ENCODE assay signal across 8 cellular contexts in the genomic region with DNA sequence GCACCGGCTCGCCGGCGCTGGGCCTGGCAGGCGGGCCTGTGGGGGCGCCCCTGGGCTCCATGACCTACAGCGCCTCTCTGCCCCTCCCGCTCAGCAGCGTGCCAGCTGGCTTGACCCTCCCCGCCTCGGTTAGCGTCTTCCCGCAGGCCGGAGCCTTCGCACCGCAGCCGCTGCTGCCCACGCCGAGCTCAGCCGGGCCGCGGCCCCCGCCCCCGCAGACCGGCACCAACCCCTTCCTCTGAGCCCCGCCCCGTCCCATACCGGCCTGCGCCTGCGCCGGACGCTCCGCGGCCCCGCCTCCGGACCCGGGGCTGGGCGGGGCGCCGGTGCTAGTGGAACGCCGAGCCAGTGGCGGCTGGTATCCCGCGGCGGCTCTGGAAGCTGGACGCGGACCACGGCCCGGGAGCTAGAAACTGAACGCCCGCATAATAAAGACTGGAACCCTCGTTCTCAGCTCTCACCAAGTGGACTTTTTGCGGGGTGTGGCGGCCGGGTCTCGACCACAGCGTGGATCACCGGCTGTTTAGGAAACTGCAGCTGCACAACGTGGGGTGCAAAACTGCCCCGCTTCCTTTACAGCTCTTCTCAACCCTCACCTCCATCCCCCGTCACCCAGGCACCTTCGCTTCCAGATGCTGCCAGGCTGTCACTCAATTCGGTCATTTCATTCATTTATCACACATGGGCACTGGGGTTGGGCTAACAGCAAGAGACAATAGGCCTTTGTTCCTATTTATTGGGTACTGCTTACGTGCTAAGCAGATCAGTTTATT. TPM values are rescaled to one million over a fixed set of nuclear protein-coding genes. Genes with fewer than 3 reads are reported as not detected.
DNase-seq lines count a peak whose midpoint lies in the region; ATAC-seq and TF ChIP-seq lines count a peak whose summit lies in the region.

No MANE protein-coding gene starts in this region.

- H3K4me1 Mint-ChIP-seq in CD8-positive, alpha-beta T cell (ENCODE audit: low read depth), result peaks cover 17% of the 10 kb centered on the region
- peaks cover 7% of the 10 kb centered on the region for H3K4me1 Mint-ChIP-seq in endothelial cell (ENCODE audit: unreplicated experiment)

- no peaks in the 10 kb centered on the region for H3K9me3 Mint-ChIP-seq in CD8-positive, alpha-beta T cell
- no peaks in the 10 kb centered on the region for H3K9me3 Mint-ChIP-seq in endothelial cell (ENCODE audit: unreplicated experiment)

- H3K4me3 ChIP-seq in CD8-positive, alpha-beta T cell (ENCODE audit: low read depth, low read length), result peak overlapping the region; percentile 74

- no peaks in the 10 kb centered on the region for H3K36me3 Mint-ChIP-seq in CD8-positive, alpha-beta T cell
- no peaks in the 10 kb centered on the region for H3K36me3 Mint-ChIP-seq in endothelial cell (ENCODE audit: low read depth, unreplicated experiment)

- ATAC-seq in CD8-positive, alpha-beta T cell, result peak; percentile 86
- ATAC-seq in GM19438 (IDR thresholded peaks at IDR 0.05; ENCODE audit: low read depth, unreplicated experiment), result peak; percentile 68
- peak; percentile 45 for ATAC-seq in HG03558 (IDR thresholded peaks at IDR 0.05; ENCODE audit: extremely low read depth, unreplicated experiment)

- peaks cover 6% of the 10 kb centered on the region for H3K27me3 Mint-ChIP-seq in CD8-positive, alpha-beta T cell (ENCODE audit: low read depth)
- peaks cover 11% of the 10 kb centered on the region for H3K27me3 Mint-ChIP-seq in endothelial cell (ENCODE audit: unreplicated experiment)

- peak overlapping the region; percentile 70 for H3K27ac Mint-ChIP-seq in CD8-positive, alpha-beta T cell
- no peak overlapping the region for H3K27ac Mint-ChIP-seq in endothelial cell (ENCODE audit: unreplicated experiment)

- CTCF ChIA-PET in CD8-positive, alpha-beta T cell (lab: Charles Lee), result interaction anchor here (0.9 to 6.4 kb wide), 7 partner anchors 10 to 300 kb away, joined by 3 to 48 read pairs (median 6); a partner anchor contains a TSS

- no peaks in the 10 kb centered on the region for H3K27me3 ChIP-seq in CD8-positive, alpha-beta T cell (ENCODE audit: insufficient read depth, low read length)

- peak; percentile 52 to 89 (median 80) for DNase-seq in CD8-positive, alpha-beta T cell
- DNase-seq in NOMO-1 (lab: John Stamatoyannopoulos, UW; ENCODE audit: unreplicated experiment in 2 of 2) (peak; percentile 61 to 80), endothelial cell (ENCODE audit: low spot score) (peak; percentile 90), midbrain (lab: John Stamatoyannopoulos, UW) (peak; percentile 83)
- DNase-seq in activated CD8-positive, alpha-beta memory T cell treated with anti-CD3 and anti-CD28 coated beads, Interleukin-2, amount 50 U/mL, for 24 hours (ENCODE audit: extremely low read depth), result peak; percentile 51
- peak; percentile 72 to 78 for DNase-seq in stimulated activated CD8-positive, alpha-beta memory T cell treated with anti-CD3 and anti-CD28 coated beads, Interleukin-15, amount 100 ng/mL, for 48 hours (ENCODE audit: low read depth in 2 of 2)

- H3K36me3 ChIP-seq in CD8-positive, alpha-beta T cell (ENCODE audit: insufficient read depth, low read length), result no peaks in the 10 kb centered on the region

- POLR2A ChIA-PET in CD8-positive, alpha-beta T cell (lab: Charles Lee), result interaction anchor here (0.6 to 2.2 kb wide), 5 partner anchors 8 to 404 kb away, joined by 3 to 6 read pairs (median 3); a partner anchor contains a TSS

- intact Hi-C loops in CD8-positive, alpha-beta T cell (cut with DNase I, micrococcal nuclease), result loop anchor here (1.0 to 10.0 kb wide), 6 partner anchors 18 to 413 kb away; a partner anchor contains a TSS

- H3K4me3 Mint-ChIP-seq in CD8-positive, alpha-beta T cell, result peak overlapping the region; percentile 83
- peak overlapping the region; percentile 84 for H3K4me3 Mint-ChIP-seq in endothelial cell (ENCODE audit: unreplicated experiment)

- peak overlapping the region; percentile 29 for H3K27ac ChIP-seq in CD8-positive, alpha-beta T cell (ENCODE audit: low read depth, low read length)

- no peaks in the 10 kb centered on the region for H3K9me3 ChIP-seq in CD8-positive, alpha-beta T cell (ENCODE audit: low read length)

- peaks cover 20% of the 10 kb centered on the region for H3K4me1 ChIP-seq in CD8-positive, alpha-beta T cell (ENCODE audit: insufficient read depth, low read length)

- peak; percentile 32 for TF ChIP-seq CTCF in CD8-positive, alpha-beta T cell (IDR thresholded peaks at IDR 0.05)
- no peak for TF ChIP-seq CTCF in endothelial cell (IDR thresholded peaks at IDR 0.05; ENCODE audit: unreplicated experiment)

RNA-seq across cellular contexts. Expression of a gene that starts 4.9 kb away (rescaled TPM):
- 10 to 100 TPM; 33.0 to 37.2 TPM for total RNA-seq in CD8-positive, alpha-beta T cell
- total RNA-seq in endothelial cell (ENCODE audit: unreplicated experiment), result 72.5 TPM

RNA-seq across cellular contexts. Expression of a gene that starts 9.6 kb away (rescaled TPM):
- total RNA-seq in CD8-positive, alpha-beta T cell, result not detected
- total RNA-seq in endothelial cell (ENCODE audit: unreplicated experiment), result 0.49 TPM

RNA-seq across cellular contexts. Expression of a gene that starts 18.4 kb away (rescaled TPM):
- total RNA-seq in CD8-positive, alpha-beta T cell, result under 1 TPM in 1 of 2 experiments, not detected in 1; 0.03 TPM
- total RNA-seq in endothelial cell (ENCODE audit: unreplicated experiment), result not detected

RNA-seq across cellular contexts. Expression of a gene that starts 33.9 kb away (rescaled TPM):
- 1 to 10 TPM; 3.4 to 3.5 TPM for total RNA-seq in CD8-positive, alpha-beta T cell
- 0.72 TPM for total RNA-seq in endothelial cell (ENCODE audit: unreplicated experiment)

Comparison
In these comparisons a context has a peak if more than half of its experiments do, and no peak if none do; other contexts are left out.
1. Peak in every context shown above with its lines: DNase-seq, ATAC-seq, H3K4me3 ChIP-seq and H3K27ac ChIP-seq.